8 cellular contexts compared by ENCODE assay signal in the genomic region with DNA sequence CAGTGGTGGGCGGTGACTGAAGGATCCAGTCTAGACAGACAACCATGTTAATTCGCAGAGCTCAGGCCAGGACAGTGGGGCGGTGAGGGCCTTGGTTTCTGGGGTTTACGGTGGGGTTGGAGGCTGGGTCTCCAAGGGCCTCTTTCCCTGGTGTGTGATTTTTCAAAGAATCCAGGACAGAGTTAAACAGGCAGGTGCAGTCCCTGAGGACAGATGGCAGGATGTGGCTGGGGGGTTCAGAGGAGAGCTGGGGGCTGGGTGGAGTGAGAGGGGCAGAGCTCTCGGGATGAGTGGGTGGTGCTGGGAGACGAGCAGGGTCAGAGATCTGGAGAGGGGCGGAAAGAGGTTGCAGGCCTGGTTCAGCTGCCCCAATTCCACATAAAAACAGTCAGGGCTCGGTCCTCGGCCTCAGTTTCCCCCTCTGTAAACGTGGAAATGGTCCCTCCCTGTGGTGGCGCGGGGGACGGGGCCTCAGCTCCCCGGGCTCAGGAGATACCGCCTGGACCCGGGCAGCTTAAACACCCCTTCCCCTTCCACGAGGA.
DNase-seq lines count a peak whose midpoint lies in the region; ATAC-seq, FAIRE-seq and TF ChIP-seq lines count a peak whose summit lies in the region.

No MANE protein-coding gene starts in this region.

- H3K9me3 Mint-ChIP-seq in activated T-cell treated with anti-CD3 and anti-CD28 coated beads, Interleukin-2, amount 50 U/mL, for 24 hours = no peaks in the 10 kb centered on the region
- H3K9me3 Mint-ChIP-seq in activated T-helper 17 cell treated with anti-CD3 and anti-CD28 coated beads, Interleukin-2, amount 50 U/mL, for 72 hours = no peaks in the 10 kb centered on the region

- peaks cover 48% of the 10 kb centered on the region for H3K27me3 Mint-ChIP-seq in activated T-cell treated with anti-CD3 and anti-CD28 coated beads, Interleukin-2, amount 50 U/mL, for 24 hours
- peaks cover 23% of the 10 kb centered on the region for H3K27me3 Mint-ChIP-seq in activated T-helper 17 cell treated with anti-CD3 and anti-CD28 coated beads, Interleukin-2, amount 50 U/mL, for 72 hours

- no peak for TF ChIP-seq CTCF in upper lobe of left lung (IDR thresholded peaks at IDR 0.05)

- TF ChIP-seq POLR2A in upper lobe of left lung (IDR thresholded peaks at IDR 0.05) (no peak), GM12892 (IDR thresholded peaks at IDR 0.05; ENCODE audit: low read depth, low read length) (no peak)

- H3K9me3 ChIP-seq in upper lobe of left lung = no peaks in the 10 kb centered on the region

- H3K4me3 Mint-ChIP-seq in activated T-cell treated with anti-CD3 and anti-CD28 coated beads, Interleukin-2, amount 50 U/mL, for 24 hours = peak overlapping the region; percentile 57
- H3K4me3 Mint-ChIP-seq in activated T-helper 17 cell treated with anti-CD3 and anti-CD28 coated beads, Interleukin-2, amount 50 U/mL, for 72 hours = peak overlapping the region; percentile 62

- H3K27ac Mint-ChIP-seq in activated T-cell treated with anti-CD3 and anti-CD28 coated beads, Interleukin-2, amount 50 U/mL, for 24 hours = peak overlapping the region; percentile 52
- H3K27ac Mint-ChIP-seq in activated T-helper 17 cell treated with anti-CD3 and anti-CD28 coated beads, Interleukin-2, amount 50 U/mL, for 72 hours = no peak overlapping the region

- H3K36me3 ChIP-seq in upper lobe of left lung = no peaks in the 10 kb centered on the region

- H3K4me3 ChIP-seq in upper lobe of left lung = peak overlapping the region; percentile 43 to 74 (median 58)

- H3K27ac ChIP-seq in upper lobe of left lung = peak overlapping the region in 1 of 4 donors; percentile 18

- DNase-seq in activated T-cell treated with anti-CD3 and anti-CD28 coated beads, Interleukin-2, amount 50 U/mL, for 24 hours = no peak
- no peak for DNase-seq in activated T-cell treated with anti-CD3 and anti-CD28 coated beads, Interleukin-2, amount 50 U/mL, for 48 hours
- peak; percentile 63 for DNase-seq in islet precursor cell
- no peak for DNase-seq in upper lobe of left lung
- no peak for DNase-seq in GDM1 (lab: John Stamatoyannopoulos, UW)
- DNase-seq in GM12892 (ENCODE audit: insufficient read length) = no peak
- no peak for DNase-seq in glomerular visceral epithelial cell (ENCODE audit: extremely low spot score)

- H3K36me3 Mint-ChIP-seq in activated T-cell treated with anti-CD3 and anti-CD28 coated beads, Interleukin-2, amount 50 U/mL, for 24 hours (ENCODE audit: low read depth) = no peaks in the 10 kb centered on the region
- no peaks in the 10 kb centered on the region for H3K36me3 Mint-ChIP-seq in activated T-helper 17 cell treated with anti-CD3 and anti-CD28 coated beads, Interleukin-2, amount 50 U/mL, for 72 hours (ENCODE audit: low read depth)

- no peak for FAIRE-seq in GM12892 (lab: Jason Lieb, UNC)

- peaks cover 9% of the 10 kb centered on the region for H3K4me1 Mint-ChIP-seq in activated T-cell treated with anti-CD3 and anti-CD28 coated beads, Interleukin-2, amount 50 U/mL, for 24 hours (ENCODE audit: low read depth)
- H3K4me1 Mint-ChIP-seq in activated T-helper 17 cell treated with anti-CD3 and anti-CD28 coated beads, Interleukin-2, amount 50 U/mL, for 72 hours = peaks cover 9% of the 10 kb centered on the region

- no peaks in the 10 kb centered on the region for H3K27me3 ChIP-seq in upper lobe of left lung

- no peak for TF ChIP-seq EP300 in upper lobe of left lung (IDR thresholded peaks at IDR 0.05)

- H3K4me1 ChIP-seq in upper lobe of left lung = peaks cover 8 to 15% (median 11%) of the 10 kb centered on the region in 4 donors

- peak; percentile 5 for ATAC-seq in activated T-helper 17 cell treated with anti-CD3 and anti-CD28 coated beads, Interleukin-2, amount 50 U/mL, for 72 hours (replicated peaks)
- no peak for ATAC-seq in upper lobe of left lung (ENCODE audit: low FRiP score in 2 of 2)

- 50 to 52% methylated on average over 13 of the region's 17 CpGs for WGBS in upper lobe of left lung, 2 donors
